Comparison of ENCODE assay signal across 8 cellular contexts in genomic region chr1:234724517-234725176, GRCh38.
DNase-seq lines count a peak whose midpoint lies in the region; ATAC-seq and TF ChIP-seq lines count a peak whose summit lies in the region.

No MANE protein-coding gene starts in this region.

- no peaks in the 10 kb centered on the region for H3K27me3 ChIP-seq in heart left ventricle

- ATAC-seq in heart left ventricle (peak; percentile 52 to 70 (median 65)), HG03469 (IDR thresholded peaks at IDR 0.05; ENCODE audit: unreplicated experiment) (no peak)

- peak overlapping the region; percentile 93 for H3K27ac Mint-ChIP-seq in activated naive CD4-positive, alpha-beta T cell treated with anti-CD3 and anti-CD28 coated beads, Interleukin-2, amount 50 U/mL, for 24 hours

- H3K36me3 Mint-ChIP-seq in activated naive CD4-positive, alpha-beta T cell treated with anti-CD3 and anti-CD28 coated beads, Interleukin-2, amount 50 U/mL, for 24 hours = no peaks in the 10 kb centered on the region

- intact Hi-C loops in heart left ventricle (cut with DNase I) = loop anchor here (1.0 to 10.0 kb wide), 41 partner anchors 43 to 359 kb away; partner anchors contain the start of gene IRF2BP2 (in 4 of the 10)

- no peaks in the 10 kb centered on the region for H3K36me3 ChIP-seq in heart left ventricle

- peak overlapping the region; percentile 70 for H3K4me3 Mint-ChIP-seq in activated naive CD4-positive, alpha-beta T cell treated with anti-CD3 and anti-CD28 coated beads, Interleukin-2, amount 50 U/mL, for 24 hours

- no peak for TF ChIP-seq CTCF in heart left ventricle (IDR thresholded peaks at IDR 0.05)

- peak in 1 of 2 donors; percentile 25 for TF ChIP-seq POLR2A in heart left ventricle (IDR thresholded peaks at IDR 0.05)

- peaks cover 80% of the 10 kb centered on the region for H3K4me1 Mint-ChIP-seq in activated naive CD4-positive, alpha-beta T cell treated with anti-CD3 and anti-CD28 coated beads, Interleukin-2, amount 50 U/mL, for 24 hours

- 0 to 1% (median 1%) methylated on average over 10 to 16 of the region's 16 CpGs for WGBS in heart left ventricle, 4 donors

- peak; percentile 26 to 30 for DNase-seq in stimulated activated CD4-positive, alpha-beta T cell treated with anti-CD3 and anti-CD28 coated beads, Interleukin-2, amount 100 ng/mL, for 24 hours
- DNase-seq in stimulated activated CD4-positive, alpha-beta T cell treated with anti-CD3 and anti-CD28 coated beads, Interleukin-4, amount 100 ng/mL, for 24 hours = no peak
- DNase-seq in NCI-H1930 (lab: John Stamatoyannopoulos, UW) (peak; percentile 57 to 86), heart left ventricle (peak; percentile 83 to 87 (median 84)), skeletal muscle cell (ENCODE audit: low read depth) (no peak), NCI-H1417 treated with DMSO at 0.1 percent for 48 hours (lab: John Stamatoyannopoulos, UW) (no peak)

- no peaks in the 10 kb centered on the region for H3K27me3 Mint-ChIP-seq in activated naive CD4-positive, alpha-beta T cell treated with anti-CD3 and anti-CD28 coated beads, Interleukin-2, amount 50 U/mL, for 24 hours

- peak overlapping the region; percentile 93 to 99 (median 99) for H3K27ac ChIP-seq in heart left ventricle

- H3K9me3 ChIP-seq in heart left ventricle = no peaks in the 10 kb centered on the region

- no peaks in the 10 kb centered on the region for H3K9me3 Mint-ChIP-seq in activated naive CD4-positive, alpha-beta T cell treated with anti-CD3 and anti-CD28 coated beads, Interleukin-2, amount 50 U/mL, for 24 hours

- peaks cover 41 to 93% (median 81%) of the 10 kb centered on the region in 12 donors for H3K4me1 ChIP-seq in heart left ventricle

- H3K4me3 ChIP-seq in heart left ventricle = peak overlapping the region in 10 of 12 donors; percentile 3 to 38 (median 18)
- H3K4me3 ChIP-seq in skeletal muscle cell (ENCODE audit: low read depth, low read length) = peak overlapping the region; percentile 23

Comparison
In these comparisons a context has a peak if more than half of its experiments do, and no peak if none do; other contexts are left out.
1. DNase-seq: peak in stimulated activated CD4-positive, alpha-beta T cell treated with anti-CD3 and anti-CD28 coated beads, Interleukin-2, amount 100 ng/mL, for 24 hours (2 of 2), NCI-H1930 (2 of 2) and heart left ventricle (5 of 5); none in stimulated activated CD4-positive, alpha-beta T cell treated with anti-CD3 and anti-CD28 coated beads, Interleukin-4, amount 100 ng/mL, for 24 hours (single experiment), skeletal muscle cell (single experiment) and NCI-H1417 treated with DMSO at 0.1 percent for 48 hours (single experiment).